In the genomic region with DNA sequence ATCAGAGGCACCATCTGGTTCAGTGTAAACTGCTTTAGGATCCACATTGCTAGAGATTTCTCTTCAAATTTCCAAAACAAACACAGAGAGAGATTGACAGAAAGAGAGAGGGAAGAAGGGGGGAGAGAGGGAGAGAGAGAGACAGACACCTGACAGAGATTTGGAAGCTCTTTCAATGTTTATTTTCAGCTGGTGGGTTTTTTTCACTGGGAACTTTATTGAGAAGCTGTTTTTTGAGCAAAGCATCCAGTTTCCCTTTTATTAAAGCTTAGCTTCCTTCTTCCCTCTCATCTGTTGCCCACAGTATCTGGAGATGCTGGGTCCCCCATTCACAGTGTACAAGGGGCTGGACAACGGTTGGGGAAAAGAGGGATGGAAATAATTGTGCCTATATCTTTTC, we compare ENCODE assay signal across 23 cellular contexts.
"Had no signal": no experiment of that assay in that cellular context is flagged by ENCODE, and none has a peak within 500 bp of the region (broad histone marks: within the 10 kb centered on the region; RNA-seq: fewer than 3 reads in every experiment).

No MANE protein-coding gene starts in this region.

- H3K4me1 Mint-ChIP-seq: activated CD4-positive, alpha-beta memory T cell treated with anti-CD3 and anti-CD28 coated beads, Interleukin-2, amount 10 ng/mL, durations not matched to agents 7 days and 5 days had no signal

- H3K27me3 Mint-ChIP-seq: activated B cell treated with CpG ODN at 0.5 μM for 24 hours; activated CD4-positive, alpha-beta memory T cell treated with anti-CD3 and anti-CD28 coated beads, Interleukin-2, amount 10 ng/mL, durations not matched to agents 7 days and 5 days; central memory CD8-positive, alpha-beta T cell; naive B cell; stimulated activated memory B cell treated with anti-CD40 and anti-IgM and Interleukin-4, amounts not matched to agents 10 μg/mL and 1 μg/mL and 100 μg/mL, for 72 hours had no signal

- ATAC-seq: activated naive CD4-positive, alpha-beta T cell treated with anti-CD3 and anti-CD28 coated beads, Interleukin-2, amount 50 U/mL, for 72 hours; gastroesophageal sphincter; heart left ventricle; left colon; right lobe of liver; stimulated activated memory B cell treated with anti-CD40 and anti-IgM and Interleukin-4, amounts not matched to agents 10 μg/mL and 1 μg/mL and 100 μg/mL, for 72 hours had no signal

- H3K36me3 ChIP-seq: brain microvascular endothelial cell, esophagus muscularis mucosa, gastroesophageal sphincter, right lobe of liver, transverse colon had no signal

- H3K9me3 Mint-ChIP-seq: activated CD4-positive, alpha-beta memory T cell treated with anti-CD3 and anti-CD28 coated beads, Interleukin-2, amount 10 ng/mL, durations not matched to agents 7 days and 5 days; activated naive CD4-positive, alpha-beta T cell treated with anti-CD3 and anti-CD28 coated beads, Interleukin-2, amount 50 U/mL, for 72 hours; activated T-helper 1 cell treated with anti-CD3 and anti-CD28 coated beads, Interleukin-12 subunit alpha, Interleukin-12 subunit beta, Interleukin-2, Interleukin-4 antibody, amounts not matched to agents 30 ng/mL and 10 ng/mL and 1 ng/mL, durations not matched to agents 14 hours and 24 hours and 36 hours; central memory CD8-positive, alpha-beta T cell; neural crest cell had no signal

- H3K27me3 ChIP-seq: brain microvascular endothelial cell, heart left ventricle, right lobe of liver, transverse colon had no signal

- DNase-seq: activated B cell treated with CpG ODN at 0.5 μM for 24 hours; activated CD4-positive, alpha-beta memory T cell treated with anti-CD3 and anti-CD28 coated beads, Interleukin-2, amount 10 ng/mL, durations not matched to agents 7 days and 5 days; activated CD4-positive, alpha-beta T cell treated with anti-CD3 and anti-CD28 coated beads for 48 hours; activated gamma-delta T cell; aorta; brain microvascular endothelial cell; effector memory CD4-positive, alpha-beta T cell; heart left ventricle; left colon; naive B cell; posterior cingulate gyrus; right lobe of liver; stimulated activated CD4-positive, alpha-beta T cell treated with anti-CD3 and anti-CD28 coated beads, Interleukin-2, amount 100 ng/mL, for 24 hours; stomach; transverse colon had no signal

- H3K4me3 Mint-ChIP-seq: activated B cell treated with CpG ODN at 0.5 μM for 24 hours; activated CD4-positive, alpha-beta memory T cell treated with anti-CD3 and anti-CD28 coated beads, Interleukin-2, amount 10 ng/mL, durations not matched to agents 7 days and 5 days; activated T-helper 1 cell treated with anti-CD3 and anti-CD28 coated beads, Interleukin-12 subunit alpha, Interleukin-12 subunit beta, Interleukin-2, Interleukin-4 antibody, amounts not matched to agents 30 ng/mL and 10 ng/mL and 1 ng/mL, durations not matched to agents 14 hours and 24 hours and 36 hours; central memory CD8-positive, alpha-beta T cell; naive B cell; neural crest cell; stimulated activated memory B cell treated with anti-CD40 and anti-IgM and Interleukin-4, amounts not matched to agents 10 μg/mL and 1 μg/mL and 100 μg/mL, for 72 hours had no signal

- H3K4me1 ChIP-seq: esophagus muscularis mucosa, gastroesophageal sphincter, right lobe of liver, stomach, transverse colon had no signal

- H3K9me3 ChIP-seq: esophagus muscularis mucosa, gastroesophageal sphincter, right lobe of liver, stomach, transverse colon had no signal

- H3K4me3 ChIP-seq: esophagus muscularis mucosa, gastroesophageal sphincter, heart left ventricle, right lobe of liver, skin epidermis, stomach, transverse colon had no signal

- H3K27ac Mint-ChIP-seq: activated B cell treated with CpG ODN at 0.5 μM for 24 hours; activated CD4-positive, alpha-beta memory T cell treated with anti-CD3 and anti-CD28 coated beads, Interleukin-2, amount 10 ng/mL, durations not matched to agents 7 days and 5 days; activated naive CD4-positive, alpha-beta T cell treated with anti-CD3 and anti-CD28 coated beads, Interleukin-2, amount 50 U/mL, for 72 hours; activated T-helper 1 cell treated with anti-CD3 and anti-CD28 coated beads, Interleukin-12 subunit alpha, Interleukin-12 subunit beta, Interleukin-2, Interleukin-4 antibody, amounts not matched to agents 30 ng/mL and 10 ng/mL and 1 ng/mL, durations not matched to agents 14 hours and 24 hours and 36 hours; stimulated activated memory B cell treated with anti-CD40 and anti-IgM and Interleukin-4, amounts not matched to agents 10 μg/mL and 1 μg/mL and 100 μg/mL, for 72 hours had no signal

- H3K27ac ChIP-seq: brain microvascular endothelial cell, esophagus muscularis mucosa, gastroesophageal sphincter, heart left ventricle, right lobe of liver, skin epidermis, stomach, transverse colon had no signal
